In the genomic region with DNA sequence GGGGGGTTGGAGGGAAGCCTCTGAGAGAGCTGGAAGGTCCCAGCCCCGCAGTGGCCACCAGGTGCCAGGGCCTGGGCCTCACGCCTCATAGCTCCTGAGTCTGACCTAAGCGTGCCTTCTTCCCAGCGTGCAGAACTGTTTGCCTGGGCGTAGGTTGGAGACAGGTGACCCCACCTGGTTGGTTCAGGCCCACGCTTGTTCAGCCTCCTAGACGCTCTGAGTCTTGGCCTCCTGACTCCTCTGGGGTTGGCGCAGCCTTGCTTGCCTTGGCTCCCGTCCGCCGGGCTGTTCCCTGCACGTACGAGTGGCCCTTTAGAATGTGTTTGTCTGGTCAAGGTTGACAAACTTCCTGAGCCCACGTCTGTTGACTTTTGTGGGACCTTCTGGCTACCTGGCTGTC, we compare ENCODE assay signal across 1 cellular context.
TF ChIP-seq lines count a peak whose summit lies in the region.

No MANE protein-coding gene starts in this region.

TF ChIP-seq in GM23338, 12 proteins besides CTCF, POLR2A, EP300 and RAD21 (continued from another document):
- TF ChIP-seq, protein P1, sequence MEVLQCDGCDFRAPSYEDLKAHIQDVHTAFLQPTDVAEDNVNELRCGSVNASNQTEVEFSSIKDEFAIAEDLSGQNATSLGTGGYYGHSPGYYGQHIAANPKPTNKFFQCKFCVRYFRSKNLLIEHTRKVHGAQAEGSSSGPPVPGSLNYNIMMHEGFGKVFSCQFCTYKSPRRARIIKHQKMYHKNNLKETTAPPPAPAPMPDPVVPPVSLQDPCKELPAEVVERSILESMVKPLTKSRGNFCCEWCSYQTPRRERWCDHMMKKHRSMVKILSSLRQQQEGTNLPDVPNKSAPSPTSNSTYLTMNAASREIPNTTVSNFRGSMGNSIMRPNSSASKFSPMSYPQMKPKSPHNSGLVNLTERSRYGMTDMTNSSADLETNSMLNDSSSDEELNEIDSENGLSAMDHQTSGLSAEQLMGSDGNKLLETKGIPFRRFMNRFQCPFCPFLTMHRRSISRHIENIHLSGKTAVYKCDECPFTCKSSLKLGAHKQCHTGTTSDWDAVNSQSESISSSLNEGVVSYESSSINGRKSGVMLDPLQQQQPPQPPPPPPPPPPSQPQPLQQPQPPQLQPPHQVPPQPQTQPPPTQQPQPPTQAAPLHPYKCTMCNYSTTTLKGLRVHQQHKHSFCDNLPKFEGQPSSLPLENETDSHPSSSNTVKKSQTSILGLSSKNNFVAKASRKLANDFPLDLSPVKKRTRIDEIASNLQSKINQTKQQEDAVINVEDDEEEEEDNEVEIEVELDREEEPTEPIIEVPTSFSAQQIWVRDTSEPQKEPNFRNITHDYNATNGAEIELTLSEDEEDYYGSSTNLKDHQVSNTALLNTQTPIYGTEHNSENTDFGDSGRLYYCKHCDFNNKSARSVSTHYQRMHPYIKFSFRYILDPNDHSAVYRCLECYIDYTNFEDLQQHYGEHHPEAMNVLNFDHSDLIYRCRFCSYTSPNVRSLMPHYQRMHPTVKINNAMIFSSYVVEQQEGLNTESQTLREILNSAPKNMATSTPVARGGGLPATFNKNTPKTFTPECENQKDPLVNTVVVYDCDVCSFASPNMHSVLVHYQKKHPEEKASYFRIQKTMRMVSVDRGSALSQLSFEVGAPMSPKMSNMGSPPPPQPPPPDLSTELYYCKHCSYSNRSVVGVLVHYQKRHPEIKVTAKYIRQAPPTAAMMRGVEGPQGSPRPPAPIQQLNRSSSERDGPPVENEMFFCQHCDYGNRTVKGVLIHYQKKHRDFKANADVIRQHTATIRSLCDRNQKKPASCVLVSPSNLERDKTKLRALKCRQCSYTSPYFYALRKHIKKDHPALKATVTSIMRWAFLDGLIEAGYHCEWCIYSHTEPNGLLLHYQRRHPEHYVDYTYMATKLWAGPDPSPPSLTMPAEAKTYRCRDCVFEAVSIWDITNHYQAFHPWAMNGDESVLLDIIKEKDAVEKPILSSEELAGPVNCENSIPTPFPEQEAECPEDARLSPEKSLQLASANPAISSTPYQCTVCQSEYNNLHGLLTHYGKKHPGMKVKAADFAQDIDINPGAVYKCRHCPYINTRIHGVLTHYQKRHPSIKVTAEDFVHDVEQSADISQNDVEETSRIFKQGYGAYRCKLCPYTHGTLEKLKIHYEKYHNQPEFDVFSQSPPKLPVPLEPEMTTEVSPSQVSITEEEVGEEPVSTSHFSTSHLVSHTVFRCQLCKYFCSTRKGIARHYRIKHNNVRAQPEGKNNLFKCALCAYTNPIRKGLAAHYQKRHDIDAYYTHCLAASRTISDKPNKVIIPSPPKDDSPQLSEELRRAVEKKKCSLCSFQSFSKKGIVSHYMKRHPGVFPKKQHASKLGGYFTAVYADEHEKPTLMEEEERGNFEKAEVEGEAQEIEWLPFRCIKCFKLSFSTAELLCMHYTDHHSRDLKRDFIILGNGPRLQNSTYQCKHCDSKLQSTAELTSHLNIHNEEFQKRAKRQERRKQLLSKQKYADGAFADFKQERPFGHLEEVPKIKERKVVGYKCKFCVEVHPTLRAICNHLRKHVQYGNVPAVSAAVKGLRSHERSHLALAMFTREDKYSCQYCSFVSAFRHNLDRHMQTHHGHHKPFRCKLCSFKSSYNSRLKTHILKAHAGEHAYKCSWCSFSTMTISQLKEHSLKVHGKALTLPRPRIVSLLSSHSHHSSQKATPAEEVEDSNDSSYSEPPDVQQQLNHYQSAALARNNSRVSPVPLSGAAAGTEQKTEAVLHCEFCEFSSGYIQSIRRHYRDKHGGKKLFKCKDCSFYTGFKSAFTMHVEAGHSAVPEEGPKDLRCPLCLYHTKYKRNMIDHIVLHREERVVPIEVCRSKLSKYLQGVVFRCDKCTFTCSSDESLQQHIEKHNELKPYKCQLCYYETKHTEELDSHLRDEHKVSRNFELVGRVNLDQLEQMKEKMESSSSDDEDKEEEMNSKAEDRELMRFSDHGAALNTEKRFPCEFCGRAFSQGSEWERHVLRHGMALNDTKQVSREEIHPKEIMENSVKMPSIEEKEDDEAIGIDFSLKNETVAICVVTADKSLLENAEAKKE (CRISPR knock-in tag; IDR thresholded peaks at IDR 0.05) = no peak
- TF ChIP-seq STAT1 (IDR thresholded peaks at IDR 0.05; ENCODE audit: unreplicated experiment) (no peak), NANOG (IDR thresholded peaks at IDR 0.05; ENCODE audit: borderline replicate concordance) (no peak), CREB1 (CRISPR knock-in tag; IDR thresholded peaks at IDR 0.05; ENCODE audit: low read depth) (no peak), JUNB (IDR thresholded peaks at IDR 0.05; ENCODE audit: unreplicated experiment) (no peak)
